14 cellular contexts compared by ENCODE assay signal in genomic region chr10:124609698-124610097, GRCh38.
A peak's percentile ranks its signal among the peaks of the same experiment; 100 is the strongest.
DNase-seq lines count a peak whose midpoint lies in the region; ATAC-seq and TF ChIP-seq lines count a peak whose summit lies in the region.
"Had no signal": no experiment of that assay in that cellular context is flagged by ENCODE, and none has a peak within 500 bp of the region (broad histone marks: within the 10 kb centered on the region; RNA-seq: fewer than 3 reads in every experiment).

No MANE protein-coding gene starts in this region.

- H3K27ac Mint-ChIP-seq in memory B cell = peak overlapping the region; percentile 31
- peak overlapping the region; percentile 22 for H3K27ac Mint-ChIP-seq in stimulated activated naive B cell treated with anti-CD40 and anti-IgM and Interleukin-4, amounts not matched to agents 10 μg/mL and 1 μg/mL and 100 μg/mL, for 72 hours
- H3K27ac Mint-ChIP-seq in CD8-positive, alpha-beta memory T cell = peak overlapping the region in 3 of 8 donors; percentile 23 to 68 (median 51)

- H3K36me3 ChIP-seq in DND-41 (ENCODE audit: insufficient read depth, low read length) (peaks cover 21% of the 10 kb centered on the region), uterus (no peaks in the 10 kb centered on the region)
- H3K36me3 ChIP-seq in CD8-positive, alpha-beta memory T cell (ENCODE audit: insufficient read depth, low read length) = no peaks in the 10 kb centered on the region

- no peak for TF ChIP-seq POLR2A in uterus (IDR thresholded peaks at IDR 0.05)

- ATAC-seq in DND-41 (ENCODE audit: insufficient read depth, low read depth) = no peak
- no peak for ATAC-seq in memory B cell (ENCODE audit: low read depth)
- no peak for ATAC-seq in stimulated activated naive B cell treated with anti-CD40 and anti-IgM and Interleukin-4, amounts not matched to agents 10 μg/mL and 1 μg/mL and 100 μg/mL, for 72 hours (replicated peaks)
- ATAC-seq in GM21717 (IDR thresholded peaks at IDR 0.05; ENCODE audit: unreplicated experiment) = no peak

- no peaks in the 10 kb centered on the region for H3K9me3 Mint-ChIP-seq in memory B cell
- H3K9me3 Mint-ChIP-seq in stimulated activated naive B cell treated with anti-CD40 and anti-IgM and Interleukin-4, amounts not matched to agents 10 μg/mL and 1 μg/mL and 100 μg/mL, for 72 hours = no peaks in the 10 kb centered on the region
- no peaks in the 10 kb centered on the region for H3K9me3 Mint-ChIP-seq in CD8-positive, alpha-beta memory T cell

- H3K4me1 ChIP-seq in DND-41 (ENCODE audit: insufficient read depth, low read length) (peaks cover 44% of the 10 kb centered on the region), uterus (peaks cover 0 to 9% of the 10 kb centered on the region in 2 donors)
- H3K4me1 ChIP-seq in CD8-positive, alpha-beta memory T cell (ENCODE audit: insufficient read depth, low read length) = peaks cover 33% of the 10 kb centered on the region

- POLR2A ChIA-PET in CD8-positive, alpha-beta memory T cell (lab: Charles Lee) = no interaction called here

- no peaks in the 10 kb centered on the region for H3K27me3 Mint-ChIP-seq in memory B cell
- no peaks in the 10 kb centered on the region for H3K27me3 Mint-ChIP-seq in stimulated activated naive B cell treated with anti-CD40 and anti-IgM and Interleukin-4, amounts not matched to agents 10 μg/mL and 1 μg/mL and 100 μg/mL, for 72 hours
- peaks cover 0 to 3% of the 10 kb centered on the region in 2 donors for H3K27me3 Mint-ChIP-seq in CD8-positive, alpha-beta memory T cell

- no peak overlapping the region for H3K4me3 Mint-ChIP-seq in memory B cell
- no peak overlapping the region for H3K4me3 Mint-ChIP-seq in stimulated activated naive B cell treated with anti-CD40 and anti-IgM and Interleukin-4, amounts not matched to agents 10 μg/mL and 1 μg/mL and 100 μg/mL, for 72 hours
- H3K4me3 Mint-ChIP-seq in CD8-positive, alpha-beta memory T cell = peak overlapping the region in 1 of 7 donors; percentile 32

- DNase-seq in DND-41 (no peak), memory B cell (ENCODE audit: low spot score in 2 of 2) (no peak), uterus (no peak), posterior vena cava (ENCODE audit: low spot score) (no peak)
- DNase-seq in stimulated activated naive B cell treated with anti-CD40 and anti-IgM and Interleukin-4, amounts not matched to agents 10 μg/mL and 1 μg/mL and 100 μg/mL, for 72 hours = no peak
- DNase-seq in CD8-positive, alpha-beta memory T cell = no peak
- DNase-seq: DMS 273 treated with DMSO at 0.1 percent for 48 hours, EL, NCI-H1417, NCI-H1930, NCI-H510A, RPMI8226 had no signal

- CTCF ChIA-PET in CD8-positive, alpha-beta memory T cell (lab: Charles Lee) = interaction anchor here (1.2 kb wide), 1 partner anchor 17 kb away, joined by 3 read pairs; no protein-coding TSS in a partner anchor

- peaks cover 13% of the 10 kb centered on the region for H3K79me2 ChIP-seq in DND-41 (ENCODE audit: insufficient read depth, low read length)

- H3K27ac ChIP-seq in DND-41 (ENCODE audit: low read length) (peak overlapping the region; percentile 15; the same call in 1 of the 2 replicates), angular gyrus (ENCODE audit: low read depth, low read length) (peak overlapping the region; percentile 84), uterus (no peak overlapping the region)
- no peak overlapping the region for H3K27ac ChIP-seq in CD8-positive, alpha-beta memory T cell (ENCODE audit: low read depth, low read length)

- no peak overlapping the region for H3K9ac ChIP-seq in DND-41 (ENCODE audit: low read depth, low read length)

- peaks cover 41% of the 10 kb centered on the region for H3K4me1 Mint-ChIP-seq in memory B cell
- H3K4me1 Mint-ChIP-seq in stimulated activated naive B cell treated with anti-CD40 and anti-IgM and Interleukin-4, amounts not matched to agents 10 μg/mL and 1 μg/mL and 100 μg/mL, for 72 hours = peaks cover 50 to 92% of the 10 kb centered on the region in 2 donors
- H3K4me1 Mint-ChIP-seq in CD8-positive, alpha-beta memory T cell = peaks cover 24 to 46% (median 29%) of the 10 kb centered on the region in 3 donors

- H3K27me3 ChIP-seq in DND-41 (ENCODE audit: insufficient read depth, low read length, poor library complexity) (no peaks in the 10 kb centered on the region), uterus (no peaks in the 10 kb centered on the region)
- H3K27me3 ChIP-seq in CD8-positive, alpha-beta memory T cell (ENCODE audit: insufficient read depth, low read length, poor library complexity, severe bottlenecking) = no peaks in the 10 kb centered on the region

- H3K36me3 Mint-ChIP-seq in memory B cell = peaks cover under 1% of the 10 kb centered on the region
- peaks cover 6 to 11% of the 10 kb centered on the region in 2 donors for H3K36me3 Mint-ChIP-seq in stimulated activated naive B cell treated with anti-CD40 and anti-IgM and Interleukin-4, amounts not matched to agents 10 μg/mL and 1 μg/mL and 100 μg/mL, for 72 hours
- no peaks in the 10 kb centered on the region for H3K36me3 Mint-ChIP-seq in CD8-positive, alpha-beta memory T cell

- peaks cover 3% of the 10 kb centered on the region; the same call in 1 of the 2 replicates for H4K20me1 ChIP-seq in DND-41 (ENCODE audit: insufficient read depth, low read length)

- TF ChIP-seq CTCF in DND-41 (IDR thresholded peaks at IDR 0.05; ENCODE audit: borderline replicate concordance, extremely low read depth, low read length, poor library complexity, severe bottlenecking) (no peak), uterus (IDR thresholded peaks at IDR 0.05) (no peak)

- intact Hi-C loops in uterus (cut with DNase I; ENCODE audit: low total_unique reads) (no loop called here), posterior vena cava (cut with DNase I) (no loop called here)

- H3K9me3 ChIP-seq in DND-41 (ENCODE audit: insufficient read depth, low read length, severe bottlenecking) = no peaks in the 10 kb centered on the region
- no peaks in the 10 kb centered on the region for H3K9me3 ChIP-seq in CD8-positive, alpha-beta memory T cell (ENCODE audit: low read length)
- no peaks in the 10 kb centered on the region for H3K9me3 ChIP-seq in uterus

- no peak overlapping the region for H3K4me2 ChIP-seq in DND-41 (ENCODE audit: insufficient read depth, low read length)

- no peak overlapping the region for H2AFZ ChIP-seq in DND-41 (ENCODE audit: low read depth, low read length)

- H3K4me3 ChIP-seq in DND-41 (ENCODE audit: low read depth in 1 of 2, low read length in 2 of 2) = no peak overlapping the region
- H3K4me3 ChIP-seq in CD8-positive, alpha-beta memory T cell (ENCODE audit: low read length) = no peak overlapping the region
- no peak overlapping the region for H3K4me3 ChIP-seq in uterus

Comparison
In these comparisons a context has a peak if more than half of its experiments do, and no peak if none do; other contexts are left out.
1. H3K27ac ChIP-seq: peak in DND-41 (single experiment) and angular gyrus (single experiment); none in CD8-positive, alpha-beta memory T cell (single experiment) and uterus (0 of 2).